In the genomic region with DNA sequence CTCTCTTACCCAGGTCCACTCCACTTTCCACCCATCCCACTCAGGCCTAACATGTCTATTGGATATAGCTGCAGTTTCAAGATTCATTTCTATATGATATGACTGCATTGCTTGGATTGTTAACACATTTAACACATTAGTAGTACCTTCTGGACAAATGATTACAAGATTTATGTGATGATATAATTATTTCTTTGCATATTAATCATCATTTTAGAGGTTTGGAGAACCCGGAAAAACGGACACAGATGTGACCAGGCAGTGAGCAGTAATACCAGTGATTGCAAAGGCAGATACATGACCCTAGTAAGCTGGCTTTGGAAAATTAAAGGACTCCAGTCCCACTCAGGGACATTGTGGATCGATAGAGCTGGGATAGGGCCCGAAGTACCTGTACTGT, we compare ENCODE assay signal across 23 cellular contexts.
"Had no signal": no experiment of that assay in that cellular context is flagged by ENCODE, and none has a peak within 500 bp of the region (broad histone marks: within the 10 kb centered on the region; RNA-seq: fewer than 3 reads in every experiment).

No MANE protein-coding gene starts in this region.

- ATAC-seq: activated CD8-positive, alpha-beta T cell treated with anti-CD3 and anti-CD28 coated beads, Interleukin-2, amount 10 ng/mL, durations not matched to agents 7 days and 5 days; T-helper 17 cell; WTC11 had no signal

- H3K27me3 ChIP-seq: breast epithelium had no signal

- H3K27ac ChIP-seq: breast epithelium had no signal

- H3K9me3 ChIP-seq: breast epithelium had no signal

- H3K4me3 ChIP-seq: breast epithelium had no signal

- H3K27me3 Mint-ChIP-seq: activated naive CD4-positive, alpha-beta T cell treated with anti-CD3 and anti-CD28 coated beads, Interleukin-2, amount 50 U/mL, for 24 hours; activated T-cell treated with anti-CD3 and anti-CD28 coated beads, Interleukin-2, amount 50 U/mL, for 24 hours; T-helper 17 cell had no signal

- H3K36me3 Mint-ChIP-seq: activated naive CD4-positive, alpha-beta T cell treated with anti-CD3 and anti-CD28 coated beads, Interleukin-2, amount 50 U/mL, for 24 hours; WTC11 had no signal

- H3K4me1 ChIP-seq: breast epithelium had no signal

- H3K9me3 Mint-ChIP-seq: activated naive CD4-positive, alpha-beta T cell treated with anti-CD3 and anti-CD28 coated beads, Interleukin-2, amount 50 U/mL, for 24 hours; WTC11 had no signal

- H3K4me1 Mint-ChIP-seq: activated naive CD4-positive, alpha-beta T cell treated with anti-CD3 and anti-CD28 coated beads, Interleukin-2, amount 50 U/mL, for 24 hours; T-helper 17 cell had no signal

- H3K36me3 ChIP-seq: breast epithelium had no signal

- DNase-seq: activated CD4-positive, alpha-beta T cell treated with anti-CD3 and anti-CD28 coated beads for 48 hours; activated CD4-positive, alpha-beta T cell treated with anti-CD3 and anti-CD28 coated beads, Interleukin-2, amount 50 U/mL, for 4 hours; activated CD4-positive, CD25-positive, alpha-beta regulatory T cell treated with anti-CD3 and anti-CD28 coated beads, Interleukin-2, amount 50 U/mL, for 72 hours; activated CD8-positive, alpha-beta T cell treated with anti-CD3 and anti-CD28 coated beads, Interleukin-2, amount 10 ng/mL, durations not matched to agents 7 days and 5 days; activated effector memory CD4-positive, alpha-beta T cell treated with Interleukin-2 at 50 U/mL for 16 hours; activated naive CD4-positive, alpha-beta T cell; activated T-cell treated with anti-CD3 and anti-CD28 coated beads, Interleukin-2, amount 50 U/mL, for 24 hours; aorta; caudate nucleus; MM.1S; NCI-H1105; NCI-H1436; NCI-H1694 treated with DMSO at 0.1 percent for 48 hours; NCI-H2081; NCI-H446; NCI-H524; SHP77 treated with DMSO at 0.1 percent for 48 hours; T-helper 17 cell; T-helper 9 cell had no signal

- H3K27ac Mint-ChIP-seq: activated CD8-positive, alpha-beta T cell treated with anti-CD3 and anti-CD28 coated beads, Interleukin-2, amount 10 ng/mL, durations not matched to agents 7 days and 5 days; activated naive CD4-positive, alpha-beta T cell treated with anti-CD3 and anti-CD28 coated beads, Interleukin-2, amount 50 U/mL, for 24 hours; activated T-cell treated with anti-CD3 and anti-CD28 coated beads, Interleukin-2, amount 50 U/mL, for 24 hours; activated T-helper 1 cell treated with anti-CD3 and anti-CD28 coated beads, Interleukin-12 subunit alpha, Interleukin-12 subunit beta, Interleukin-2, Interleukin-4 antibody, amounts not matched to agents 30 ng/mL and 10 ng/mL and 1 ng/mL, durations not matched to agents 14 hours and 24 hours and 36 hours; T-helper 17 cell; WTC11 had no signal

- H3K4me3 Mint-ChIP-seq: activated CD8-positive, alpha-beta T cell treated with anti-CD3 and anti-CD28 coated beads, Interleukin-2, amount 10 ng/mL, durations not matched to agents 7 days and 5 days; activated naive CD4-positive, alpha-beta T cell treated with anti-CD3 and anti-CD28 coated beads, Interleukin-2, amount 50 U/mL, for 24 hours; activated T-cell treated with anti-CD3 and anti-CD28 coated beads, Interleukin-2, amount 50 U/mL, for 24 hours; activated T-helper 1 cell treated with anti-CD3 and anti-CD28 coated beads, Interleukin-12 subunit alpha, Interleukin-12 subunit beta, Interleukin-2, Interleukin-4 antibody, amounts not matched to agents 30 ng/mL and 10 ng/mL and 1 ng/mL, durations not matched to agents 14 hours and 24 hours and 36 hours; T-helper 17 cell; WTC11 had no signal
